21 cellular contexts compared by ENCODE assay signal in genomic region chr6:38077488-38078015, GRCh38.
"Had no signal": no experiment of that assay in that cellular context is flagged by ENCODE, and none has a peak within 500 bp of the region (broad histone marks: within the 10 kb centered on the region; RNA-seq: fewer than 3 reads in every experiment).

No MANE protein-coding gene starts in this region.

- FAIRE-seq: frontal cortex, islet of Langerhans had no signal

- DNase-seq: cortex of kidney; dorsolateral prefrontal cortex; effector CD8-positive, alpha-beta T cell; heart right ventricle; hypothalamus; kidney glomerular epithelial cell; mesendoderm; naive thymus-derived CD8-positive, alpha-beta T cell; nucleus accumbens; ovary; right cardiac atrium; spleen; stimulated activated CD4-positive, alpha-beta T cell treated with anti-CD3 and anti-CD28 coated beads, Interleukin-15, amount 100 ng/mL, for 24 hours; stimulated activated CD4-positive, alpha-beta T cell treated with anti-CD3 and anti-CD28 coated beads, Interleukin-1b, Interleukin-23, amount 100 ng/mL, for 48 hours; stimulated activated CD4-positive, alpha-beta T cell treated with anti-CD3 and anti-CD28 coated beads, Interleukin-4, amount 100 ng/mL, for 24 hours; stimulated activated naive CD8-positive, alpha-beta T cell treated with anti-CD3 and anti-CD28 coated beads, Interleukin-15, amount 100 ng/mL, for 72 hours; testis; transverse colon had no signal

- H3K4me1 ChIP-seq: testis had no signal

- ATAC-seq: naive thymus-derived CD8-positive, alpha-beta T cell; right cardiac atrium; stimulated activated memory B cell treated with anti-CD40 and anti-IgM and Interleukin-4, amounts not matched to agents 10 μg/mL and 1 μg/mL and 100 μg/mL, for 72 hours; stimulated activated naive CD8-positive, alpha-beta T cell treated with anti-CD3 and anti-CD28 coated beads, Interleukin-15, amount 100 ng/mL, for 72 hours had no signal

- H3K27ac ChIP-seq: dorsolateral prefrontal cortex, heart right ventricle, ovary, spleen, testis, transverse colon had no signal

- H3K4me3 ChIP-seq: dorsolateral prefrontal cortex, heart right ventricle, ovary, spleen, testis, transverse colon had no signal

- H3K36me3 ChIP-seq: ovary, transverse colon had no signal

- H3K27me3 ChIP-seq: dorsolateral prefrontal cortex, heart right ventricle, ovary, spleen, testis, transverse colon had no signal

- H3K9me3 ChIP-seq: ovary, spleen, testis, transverse colon had no signal
